Comparison of ENCODE assay signal across 14 cellular contexts in the genomic region with DNA sequence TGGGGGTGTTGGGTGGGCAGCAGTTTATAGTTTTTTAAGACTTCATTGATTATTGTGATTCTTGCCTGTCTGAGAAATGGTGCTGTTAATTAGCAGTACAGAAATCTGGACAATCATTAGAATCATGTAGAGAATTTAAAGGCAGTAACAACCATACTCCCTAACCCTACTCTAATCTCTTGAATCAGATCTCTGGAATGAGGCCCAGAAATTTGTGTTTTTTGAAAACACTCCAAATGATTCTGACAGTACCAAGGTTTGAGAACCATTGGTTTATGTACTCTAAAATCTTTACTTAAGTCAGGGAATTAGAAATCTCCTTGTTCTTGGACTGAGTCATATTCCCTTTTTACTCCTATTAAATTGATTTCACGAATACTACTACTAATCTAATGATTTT. TPM values are rescaled to one million over a fixed set of nuclear protein-coding genes. Genes with fewer than 3 reads are reported as not detected.
DNase-seq lines count a peak whose midpoint lies in the region; ATAC-seq and TF ChIP-seq lines count a peak whose summit lies in the region.
"Had no signal": no experiment of that assay in that cellular context is flagged by ENCODE, and none has a peak within 500 bp of the region (broad histone marks: within the 10 kb centered on the region; RNA-seq: fewer than 3 reads in every experiment).

No MANE protein-coding gene starts in this region.

- DNase-seq in AG04449 (ENCODE audit: low read depth, low spot score): peak; percentile 70
- peak; percentile 88 for DNase-seq in HFFc6
- peak; percentile 32 for DNase-seq in brain pericyte (ENCODE audit: low read depth, low spot score)
- no peak for DNase-seq in left lobe of liver (ENCODE audit: low spot score)
- DNase-seq in CD1c-positive myeloid dendritic cell (ENCODE audit: extremely low spot score): no peak
- no peak for DNase-seq in AG20443 (ENCODE audit: low spot score)
- DNase-seq in activated T-helper 2 cell treated with anti-CD3 and anti-CD28 coated beads, Interferon-gamma antibody, Interleukin-2, Interleukin-4, amounts not matched to agents 10 μg/mL and 5 μg/mL and 100 μg/mL, durations not matched to agents 14 hours and 24 hours and 36 hours (ENCODE audit: low spot score): no peak
- DNase-seq in activated naive CD8-positive, alpha-beta T cell treated with anti-CD3 and anti-CD28 coated beads, Interleukin-2, amount 50 U/mL, for 24 hours: no peak
- DNase-seq: activated CD4-positive, alpha-beta T cell treated with anti-CD3 and anti-CD28 coated beads, Interleukin-2, amount 50 U/mL, for 4 hours; activated naive CD4-positive, alpha-beta T cell treated with anti-CD3 and anti-CD28 coated beads, Interleukin-2, amount 50 U/mL, for 16 hours; CD8-positive, alpha-beta T cell; effector CD4-positive, alpha-beta T cell; NCI-H1048; SW 1271 had no signal

- peak; percentile 88 for ATAC-seq in left lobe of liver
- ATAC-seq in activated naive CD8-positive, alpha-beta T cell treated with anti-CD3 and anti-CD28 coated beads, Interleukin-2, amount 50 U/mL, for 24 hours: no peak
- ATAC-seq: CD8-positive, alpha-beta T cell had no signal

- TF ChIP-seq CTCF in AG04449 (IDR thresholded peaks at IDR 0.05; ENCODE audit: insufficient read depth, low read length, missing control alignments) (no peak), HFFc6 (IDR thresholded peaks at IDR 0.05) (no peak)

- H3K4me3 ChIP-seq in AG04449 (ENCODE audit: low read depth, low read length): no peak overlapping the region

- no peak overlapping the region for H3K27ac Mint-ChIP-seq in HFFc6
- H3K27ac Mint-ChIP-seq in activated T-helper 2 cell treated with anti-CD3 and anti-CD28 coated beads, Interferon-gamma antibody, Interleukin-2, Interleukin-4, amounts not matched to agents 10 μg/mL and 5 μg/mL and 100 μg/mL, durations not matched to agents 14 hours and 24 hours and 36 hours: no peak overlapping the region
- no peak overlapping the region for H3K27ac Mint-ChIP-seq in activated naive CD8-positive, alpha-beta T cell treated with anti-CD3 and anti-CD28 coated beads, Interleukin-2, amount 50 U/mL, for 24 hours
- H3K27ac Mint-ChIP-seq: CD8-positive, alpha-beta T cell had no signal

- CTCF ChIA-PET in AG04449 (lab: Yijun Ruan, JAX): no interaction called here

- H3K27me3 Mint-ChIP-seq in HFFc6 (ENCODE audit: insufficient read depth): peaks cover 3% of the 10 kb centered on the region
- H3K27me3 Mint-ChIP-seq in activated T-helper 2 cell treated with anti-CD3 and anti-CD28 coated beads, Interferon-gamma antibody, Interleukin-2, Interleukin-4, amounts not matched to agents 10 μg/mL and 5 μg/mL and 100 μg/mL, durations not matched to agents 14 hours and 24 hours and 36 hours (ENCODE audit: low read depth): peaks cover 10% of the 10 kb centered on the region
- H3K27me3 Mint-ChIP-seq in activated naive CD8-positive, alpha-beta T cell treated with anti-CD3 and anti-CD28 coated beads, Interleukin-2, amount 50 U/mL, for 24 hours: peaks cover 6% of the 10 kb centered on the region

- H3K4me1 Mint-ChIP-seq in HFFc6 (ENCODE audit: low read depth): peaks cover 11% of the 10 kb centered on the region
- H3K4me1 Mint-ChIP-seq in activated T-helper 2 cell treated with anti-CD3 and anti-CD28 coated beads, Interferon-gamma antibody, Interleukin-2, Interleukin-4, amounts not matched to agents 10 μg/mL and 5 μg/mL and 100 μg/mL, durations not matched to agents 14 hours and 24 hours and 36 hours (ENCODE audit: low read depth): no peaks in the 10 kb centered on the region
- no peaks in the 10 kb centered on the region for H3K4me1 Mint-ChIP-seq in activated naive CD8-positive, alpha-beta T cell treated with anti-CD3 and anti-CD28 coated beads, Interleukin-2, amount 50 U/mL, for 24 hours

- H3K9me3 Mint-ChIP-seq in HFFc6: peaks cover 4% of the 10 kb centered on the region; the same call in 1 of the 2 replicates
- no peaks in the 10 kb centered on the region for H3K9me3 Mint-ChIP-seq in activated T-helper 2 cell treated with anti-CD3 and anti-CD28 coated beads, Interferon-gamma antibody, Interleukin-2, Interleukin-4, amounts not matched to agents 10 μg/mL and 5 μg/mL and 100 μg/mL, durations not matched to agents 14 hours and 24 hours and 36 hours
- no peaks in the 10 kb centered on the region for H3K9me3 Mint-ChIP-seq in activated naive CD8-positive, alpha-beta T cell treated with anti-CD3 and anti-CD28 coated beads, Interleukin-2, amount 50 U/mL, for 24 hours
- H3K9me3 Mint-ChIP-seq: CD8-positive, alpha-beta T cell had no signal

- H3K36me3 Mint-ChIP-seq in HFFc6 (ENCODE audit: low read depth): no peaks in the 10 kb centered on the region
- no peaks in the 10 kb centered on the region for H3K36me3 Mint-ChIP-seq in activated T-helper 2 cell treated with anti-CD3 and anti-CD28 coated beads, Interferon-gamma antibody, Interleukin-2, Interleukin-4, amounts not matched to agents 10 μg/mL and 5 μg/mL and 100 μg/mL, durations not matched to agents 14 hours and 24 hours and 36 hours (ENCODE audit: low read depth)
- peaks cover 1% of the 10 kb centered on the region for H3K36me3 Mint-ChIP-seq in activated naive CD8-positive, alpha-beta T cell treated with anti-CD3 and anti-CD28 coated beads, Interleukin-2, amount 50 U/mL, for 24 hours (ENCODE audit: low read depth)
- H3K36me3 Mint-ChIP-seq: CD8-positive, alpha-beta T cell had no signal

- POLR2A ChIA-PET in AG04449 (lab: Yijun Ruan, JAX): no interaction called here

- peak overlapping the region; percentile 6; the same call in 1 of the 2 replicates for H3K4me3 Mint-ChIP-seq in HFFc6
- H3K4me3 Mint-ChIP-seq in activated T-helper 2 cell treated with anti-CD3 and anti-CD28 coated beads, Interferon-gamma antibody, Interleukin-2, Interleukin-4, amounts not matched to agents 10 μg/mL and 5 μg/mL and 100 μg/mL, durations not matched to agents 14 hours and 24 hours and 36 hours (ENCODE audit: low read depth): no peak overlapping the region
- no peak overlapping the region for H3K4me3 Mint-ChIP-seq in activated naive CD8-positive, alpha-beta T cell treated with anti-CD3 and anti-CD28 coated beads, Interleukin-2, amount 50 U/mL, for 24 hours
- H3K4me3 Mint-ChIP-seq: CD8-positive, alpha-beta T cell had no signal

- intact Hi-C loops in activated T-helper 2 cell treated with anti-CD3 and anti-CD28 coated beads, Interferon-gamma antibody, Interleukin-2, Interleukin-4, amounts not matched to agents 10 μg/mL and 5 μg/mL and 100 μg/mL, durations not matched to agents 14 hours and 24 hours and 36 hours (cut with micrococcal nuclease): no loop called here

RNA-seq across cellular contexts. Expression of a gene that starts 24.0 kb away (rescaled TPM):
- 1 to 10 TPM; 1.0 to 6.2 (median 1.2) TPM for total RNA-seq in HFFc6 (2021; fragmentation: NEBNext Ultra II Directional; extraction: Animal tissue kit (Norgen Biotek cat#: 25700))
- total RNA-seq in left lobe of liver: 9.2 TPM
- 0.32 and 0.37 TPM in 2 replicates for total RNA-seq in activated T-helper 2 cell treated with anti-CD3 and anti-CD28 coated beads, Interferon-gamma antibody, Interleukin-2, Interleukin-4, amounts not matched to agents 10 μg/mL and 5 μg/mL and 100 μg/mL, durations not matched to agents 14 hours and 24 hours and 36 hours

Comparison
In these comparisons a context has a peak if more than half of its experiments do, and no peak if none do; other contexts are left out.
1. DNase-seq: peak in AG04449 (single experiment), HFFc6 (single experiment) and brain pericyte (single experiment); none in left lobe of liver (single experiment), CD1c-positive myeloid dendritic cell (single experiment), AG20443 (single experiment), activated T-helper 2 cell treated with anti-CD3 and anti-CD28 coated beads, Interferon-gamma antibody, Interleukin-2, Interleukin-4, amounts not matched to agents 10 μg/mL and 5 μg/mL and 100 μg/mL, durations not matched to agents 14 hours and 24 hours and 36 hours (single experiment) and activated naive CD8-positive, alpha-beta T cell treated with anti-CD3 and anti-CD28 coated beads, Interleukin-2, amount 50 U/mL, for 24 hours (single experiment).